Comparison of ENCODE assay signal across 15 cellular contexts in genomic region chr4:165476214-165477098, GRCh38.
DNase-seq lines count a peak whose midpoint lies in the region; ATAC-seq and TF ChIP-seq lines count a peak whose summit lies in the region.
"Had no signal": no experiment of that assay in that cellular context is flagged by ENCODE, and none has a peak within 500 bp of the region (broad histone marks: within the 10 kb centered on the region; RNA-seq: fewer than 3 reads in every experiment).

No MANE protein-coding gene starts in this region.

- H3K27ac Mint-ChIP-seq in MCF 10A (ENCODE audit: low read depth, unreplicated experiment), result peak overlapping the region; percentile 21

- H3K9me3 ChIP-seq in breast epithelium (peaks cover 0 to 17% of the 10 kb centered on the region in 2 donors), mammary epithelial cell (replicated peaks; ENCODE audit: insufficient read depth, low read length) (peaks cover 11% of the 10 kb centered on the region), left lung (peaks cover 4 to 32% of the 10 kb centered on the region in 2 donors)

- H3K9ac ChIP-seq in mammary epithelial cell (ENCODE audit: insufficient read depth, low read length), result no peak overlapping the region

- peak overlapping the region; percentile 41 for H3K4me2 ChIP-seq in mammary epithelial cell (ENCODE audit: insufficient read depth, low read depth, low read length)

- ATAC-seq in left lung (peak; percentile 52), GM18867 (IDR thresholded peaks at IDR 0.05; ENCODE audit: unreplicated experiment) (no peak), HG02623 (IDR thresholded peaks at IDR 0.05; ENCODE audit: unreplicated experiment) (no peak), HG03108 (IDR thresholded peaks at IDR 0.05; ENCODE audit: unreplicated experiment) (no peak)
- ATAC-seq: left ventricle myocardium superior had no signal

- intact Hi-C loops in MCF 10A (cut with micrococcal nuclease) (no loop called here), breast epithelium (cut with DNase I; ENCODE audit: low total_unique reads) (no loop called here), mammary epithelial cell (cut with micrococcal nuclease) (no loop called here), left lung (cut with DNase I) (no loop called here)

- H3K27me3 Mint-ChIP-seq in MCF 10A (ENCODE audit: insufficient read depth, unreplicated experiment), result no peaks in the 10 kb centered on the region

- CTCF ChIA-PET in MCF 10A (lab: Yijun Ruan, JAX) (interaction anchor here (0.6 to 2.1 kb wide), 5 partner anchors 8 to 121 kb away, joined by 3 to 7 read pairs (median 4); no protein-coding TSS in a partner anchor), mammary epithelial cell (lab: Charles Lee; ENCODE audit: low non-redundant PET) (no interaction called here)

- no peaks in the 10 kb centered on the region for H3K36me3 ChIP-seq in breast epithelium
- no peaks in the 10 kb centered on the region for H3K36me3 ChIP-seq in mammary epithelial cell (ENCODE audit: insufficient read depth, low read length)
- H3K36me3 ChIP-seq in left lung, result no peaks in the 10 kb centered on the region

- dilution Hi-C loops in mammary epithelial cell (cut with HindIII; ENCODE audit: low sequenced_read_pairs), result no loop called here

- no peaks in the 10 kb centered on the region for H3K9me3 Mint-ChIP-seq in MCF 10A (ENCODE audit: unreplicated experiment)

- DNase-seq in MCF 10A (ENCODE audit: unreplicated experiment) (peak; percentile 17), breast epithelium (ENCODE audit: low spot score in 2 of 2) (no peak), mammary epithelial cell (peak; percentile 94), left lung (no peak), T-helper 9 cell (no peak)
- DNase-seq: activated CD4-positive, alpha-beta T cell treated with anti-CD3 and anti-CD28 coated beads, Interleukin-2, amount 50 U/mL, for 1 hour; DMS79 treated with DMSO at 0.1 percent for 48 hours; effector CD8-positive, alpha-beta T cell; Kasumi-1; left ventricle myocardium superior; NCI-H2029 treated with DMSO at 0.1 percent for 48 hours; stimulated activated CD4-positive, alpha-beta T cell treated with anti-CD3 and anti-CD28 coated beads, Interleukin-12 subunit alpha, Interleukin-12 subunit beta, amount 100 ng/mL, for 4 hours had no signal

- H3K4me3 Mint-ChIP-seq in MCF 10A (ENCODE audit: unreplicated experiment), result no peak overlapping the region

- H2AFZ ChIP-seq in mammary epithelial cell (ENCODE audit: low read depth, low read length), result peak overlapping the region; percentile 18

- H3K27ac ChIP-seq in breast epithelium (no peak overlapping the region), mammary epithelial cell (ENCODE audit: insufficient read depth, low read depth, low read length) (no peak overlapping the region), left lung (no peak overlapping the region)

- no peaks in the 10 kb centered on the region for H3K79me2 ChIP-seq in mammary epithelial cell (ENCODE audit: insufficient read depth, low read length)

- TF ChIP-seq POLR2A in breast epithelium (IDR thresholded peaks at IDR 0.05), result no peak

- H3K4me3 ChIP-seq in breast epithelium (no peak overlapping the region), mammary epithelial cell (replicated peaks in 1 of 3; ENCODE audit: insufficient read depth in 1 of 3, low read depth in 2 of 3, low read length in 3 of 3) (no peak overlapping the region), left lung (no peak overlapping the region)

- H3K27me3 ChIP-seq in breast epithelium (no peaks in the 10 kb centered on the region), mammary epithelial cell (ENCODE audit: insufficient read depth, low read length) (no peaks in the 10 kb centered on the region), left lung (no peaks in the 10 kb centered on the region)

- no peaks in the 10 kb centered on the region for H3K4me1 Mint-ChIP-seq in MCF 10A (ENCODE audit: insufficient read depth, unreplicated experiment)

- no peaks in the 10 kb centered on the region for H3K36me3 Mint-ChIP-seq in MCF 10A (ENCODE audit: insufficient read depth, unreplicated experiment)

- BruUV-seq in MCF 10A (replicated peaks; lab: Mats Ljungman, UMichigan) (no TSS peak), mammary epithelial cell (replicated peaks; lab: Mats Ljungman, UMichigan) (no TSS peak)

- TF ChIP-seq CTCF in MCF 10A (IDR thresholded peaks at IDR 0.05; ENCODE audit: unreplicated experiment) (no peak), breast epithelium (IDR thresholded peaks at IDR 0.05) (no peak), mammary epithelial cell (conservative IDR thresholded peaks at IDR 0.05 in 1 of 2, IDR thresholded peaks at IDR 0.05 in 1 of 2; ENCODE audit: extremely low read depth in 1 of 2, insufficient read depth in 1 of 2, low read depth in 1 of 2, low read length in 2 of 2) (no peak), left lung (IDR thresholded peaks at IDR 0.05) (no peak)

- no peaks in the 10 kb centered on the region for H3K4me1 ChIP-seq in breast epithelium
- H3K4me1 ChIP-seq in mammary epithelial cell (ENCODE audit: insufficient read depth, low read length), result peaks cover 14% of the 10 kb centered on the region
- peaks cover 0 to 4% of the 10 kb centered on the region in 2 donors for H3K4me1 ChIP-seq in left lung

- in situ Hi-C loops in mammary epithelial cell (cut with MboI; ENCODE audit: low sequenced_read_pairs in 2 of 2), result loop anchor here in 1 of 2 donors (25.0 kb wide), 1 partner anchor 1111 kb away; no protein-coding TSS in a partner anchor

- POLR2A ChIA-PET in MCF 10A (lab: Yijun Ruan, JAX), result interaction anchor here (1.1 to 1.3 kb wide), 2 partner anchors 8 to 149 kb away, joined by 3 read pairs; partner anchors contain the start of gene MSMO1

- H4K20me1 ChIP-seq in mammary epithelial cell (ENCODE audit: insufficient read depth, low read length), result no peaks in the 10 kb centered on the region

- 63% methylated on average over 10 of the region's 14 CpGs for WGBS in mammary epithelial cell (ENCODE audit: low coverage, missing lambda C conversion rate)

Comparison
In these comparisons a context has a peak if more than half of its experiments do, and no peak if none do; other contexts are left out.
1. DNase-seq: peak in MCF 10A (single experiment) and mammary epithelial cell (single experiment); none in breast epithelium (0 of 2), left lung (0 of 2) and T-helper 9 cell (single experiment).